ENCODE assay signal across 10 cellular contexts in genomic region chr5:177601126-177601525, GRCh38. TPM values are rescaled to one million over a fixed set of nuclear protein-coding genes. Genes with fewer than 3 reads are reported as not detected.
DNase-seq lines count a peak whose midpoint lies in the region; ATAC-seq, FAIRE-seq and TF ChIP-seq lines count a peak whose summit lies in the region.
"Had no signal": no experiment of that assay in that cellular context is flagged by ENCODE, and none has a peak within 500 bp of the region (broad histone marks: within the 10 kb centered on the region; RNA-seq: fewer than 3 reads in every experiment).

No MANE protein-coding gene starts in this region.

- H3K79me2 ChIP-seq in astrocyte (ENCODE audit: insufficient read depth, low read length): peaks cover 24% of the 10 kb centered on the region

- no peak overlapping the region for H4K91ac ChIP-seq in mesenchymal stem cell (ENCODE audit: low read length)

- H3K79me1 ChIP-seq in mesenchymal stem cell (replicated peaks; ENCODE audit: low read length, poor library complexity, severe bottlenecking): peaks cover 27% of the 10 kb centered on the region

- H3K36me3 ChIP-seq in astrocyte (ENCODE audit: insufficient read depth, low read length) (peaks cover 3% of the 10 kb centered on the region), mesenchymal stem cell (ENCODE audit: control insufficient read depth in 1 of 2, insufficient read depth in 2 of 2, low read depth in 1 of 2, low read length in 2 of 2) (peaks cover 23 to 38% of the 10 kb centered on the region in 2 experiments)

- no peak for FAIRE-seq in astrocyte (lab: Jason Lieb, UNC)

- peaks cover 36% of the 10 kb centered on the region for H3K4me1 Mint-ChIP-seq in stimulated activated naive CD8-positive, alpha-beta T cell treated with anti-CD3 and anti-CD28 coated beads, Interleukin-15, Interleukin-2, amounts not matched to agents 100 ng/mL and 50 ng/mL, for 24 hours (ENCODE audit: low read depth)
- peaks cover 15% of the 10 kb centered on the region for H3K4me1 Mint-ChIP-seq in astrocyte (ENCODE audit: low read depth, unreplicated experiment)

- H2BK15ac ChIP-seq in mesenchymal stem cell (ENCODE audit: low read depth, poor library complexity, severe bottlenecking): no peak overlapping the region

- H3K36me3 Mint-ChIP-seq in stimulated activated naive CD8-positive, alpha-beta T cell treated with anti-CD3 and anti-CD28 coated beads, Interleukin-15, Interleukin-2, amounts not matched to agents 100 ng/mL and 50 ng/mL, for 24 hours (ENCODE audit: low read depth): peaks cover 20% of the 10 kb centered on the region
- H3K36me3 Mint-ChIP-seq in astrocyte (ENCODE audit: low read depth, unreplicated experiment): peaks cover 20% of the 10 kb centered on the region

- peaks cover 36% of the 10 kb centered on the region for H4K20me1 ChIP-seq in astrocyte (ENCODE audit: insufficient read depth, low read length)

- H2BK120ac ChIP-seq in mesenchymal stem cell (ENCODE audit: low read depth, low read length): no peak overlapping the region

- peak overlapping the region in 1 of 2 experiments; percentile 38 for H3K4ac ChIP-seq in mesenchymal stem cell (ENCODE audit: low read depth in 1 of 2, low read length in 2 of 2)

- no peaks in the 10 kb centered on the region for H3K9me3 ChIP-seq in astrocyte (ENCODE audit: insufficient read depth, low read depth, low read length)
- no peaks in the 10 kb centered on the region for H3K9me3 ChIP-seq in mesenchymal stem cell (ENCODE audit: control insufficient read depth, low read length)

- 97% methylated on average over 11 of the region's 11 CpGs for WGBS in mesenchymal stem cell

- peak overlapping the region in 1 of 2 experiments; percentile 5 for H3K23ac ChIP-seq in mesenchymal stem cell (ENCODE audit: low read length in 2 of 2)

- no peaks in the 10 kb centered on the region for H3K9me3 Mint-ChIP-seq in stimulated activated naive CD8-positive, alpha-beta T cell treated with anti-CD3 and anti-CD28 coated beads, Interleukin-15, Interleukin-2, amounts not matched to agents 100 ng/mL and 50 ng/mL, for 24 hours
- H3K9me3 Mint-ChIP-seq in astrocyte (ENCODE audit: unreplicated experiment): no peaks in the 10 kb centered on the region

- H3K4me3 ChIP-seq in astrocyte (ENCODE audit: insufficient read depth, low read depth, low read length): peak overlapping the region; percentile 87
- peak overlapping the region in 1 of 2 experiments; percentile 92 for H3K4me3 ChIP-seq in mesenchymal stem cell (ENCODE audit: insufficient read depth in 1 of 2, low read depth in 1 of 2, low read length in 2 of 2)

- H3K9ac ChIP-seq in astrocyte (ENCODE audit: low read length) (peak overlapping the region; percentile 94), mesenchymal stem cell (ENCODE audit: low read length) (peak overlapping the region; percentile 95)

- no peak overlapping the region for H2AK5ac ChIP-seq in mesenchymal stem cell (ENCODE audit: low read length, severe bottlenecking)

- H2BK12ac ChIP-seq in mesenchymal stem cell (ENCODE audit: low read length in 2 of 2): no peak overlapping the region

- peak overlapping the region; percentile 92 for H3K27ac Mint-ChIP-seq in stimulated activated naive CD8-positive, alpha-beta T cell treated with anti-CD3 and anti-CD28 coated beads, Interleukin-15, Interleukin-2, amounts not matched to agents 100 ng/mL and 50 ng/mL, for 24 hours
- H3K27ac Mint-ChIP-seq in astrocyte (ENCODE audit: unreplicated experiment): peak overlapping the region; percentile 60

- no peak overlapping the region for H2BK5ac ChIP-seq in mesenchymal stem cell (ENCODE audit: low read depth, low read length, poor library complexity, severe bottlenecking)

- H3K14ac ChIP-seq in mesenchymal stem cell (ENCODE audit: low read length in 2 of 2): no peak overlapping the region

- H3K4me1 ChIP-seq in astrocyte (ENCODE audit: insufficient read depth, low read length) (peaks cover 10% of the 10 kb centered on the region), mesenchymal stem cell (ENCODE audit: control insufficient read depth, insufficient read depth, low read depth, low read length) (peaks cover 13% of the 10 kb centered on the region)

- H3K4me2 ChIP-seq in astrocyte (ENCODE audit: low read length) (peak overlapping the region; percentile 97), mesenchymal stem cell (ENCODE audit: low read length, poor library complexity, severe bottlenecking) (peak overlapping the region; percentile 69)

- no peak overlapping the region for H4K8ac ChIP-seq in mesenchymal stem cell (ENCODE audit: low read length)

- H2AFZ ChIP-seq in astrocyte (ENCODE audit: low read depth, low read length) (peak overlapping the region; percentile 70), mesenchymal stem cell (ENCODE audit: low read depth, low read length) (no peak overlapping the region)

- peak overlapping the region; percentile 95 for H3K4me3 Mint-ChIP-seq in stimulated activated naive CD8-positive, alpha-beta T cell treated with anti-CD3 and anti-CD28 coated beads, Interleukin-15, Interleukin-2, amounts not matched to agents 100 ng/mL and 50 ng/mL, for 24 hours
- peak overlapping the region; percentile 91 for H3K4me3 Mint-ChIP-seq in astrocyte (ENCODE audit: unreplicated experiment)

- H3K27ac ChIP-seq in astrocyte (ENCODE audit: low read depth, low read length) (no peak overlapping the region), mesenchymal stem cell (ENCODE audit: low read length, poor library complexity, severe bottlenecking) (no peak overlapping the region)

- H3K27me3 ChIP-seq in astrocyte (ENCODE audit: insufficient read depth, low read length) (no peaks in the 10 kb centered on the region), mesenchymal stem cell (ENCODE audit: control insufficient read depth in 1 of 2, insufficient read depth in 1 of 2, low read length in 2 of 2) (no peaks in the 10 kb centered on the region)

- DNase-seq in stimulated activated naive CD8-positive, alpha-beta T cell treated with anti-CD3 and anti-CD28 coated beads, Interleukin-15, Interleukin-2, amounts not matched to agents 100 U/mL and 50 U/mL, for 24 hours: no peak
- no peak for DNase-seq in astrocyte (ENCODE audit: low read depth)
- no peak for DNase-seq in mesenchymal stem cell
- DNase-seq in NCI-H526 (lab: John Stamatoyannopoulos, UW): no peak
- no peak for DNase-seq in iPS-NIHi7 (ENCODE audit: extremely low spot score)
- DNase-seq: left colon, NCI-H1694 had no signal

- ATAC-seq in stimulated activated naive CD8-positive, alpha-beta T cell treated with anti-CD3 and anti-CD28 coated beads, Interleukin-15, Interleukin-2, amounts not matched to agents 100 U/mL and 50 U/mL, for 24 hours: no peak
- ATAC-seq in GM21447 (IDR thresholded peaks at IDR 0.05; ENCODE audit: unreplicated experiment): no peak
- ATAC-seq in HG03432 (IDR thresholded peaks at IDR 0.05; ENCODE audit: unreplicated experiment): no peak

- no peaks in the 10 kb centered on the region for H3K27me3 Mint-ChIP-seq in stimulated activated naive CD8-positive, alpha-beta T cell treated with anti-CD3 and anti-CD28 coated beads, Interleukin-15, Interleukin-2, amounts not matched to agents 100 ng/mL and 50 ng/mL, for 24 hours
- no peaks in the 10 kb centered on the region for H3K27me3 Mint-ChIP-seq in astrocyte (ENCODE audit: low read depth, unreplicated experiment)

- H3K18ac ChIP-seq in mesenchymal stem cell (ENCODE audit: low read depth in 1 of 2, low read length in 2 of 2): no peak overlapping the region

- no peak for TF ChIP-seq CTCF in astrocyte (IDR thresholded peaks at IDR 0.05; ENCODE audit: insufficient read depth, low read depth, low read length)

RNA-seq across cellular contexts. Expression of gene B4GALT7, which starts 1.2 kb away (rescaled TPM):
- total RNA-seq in astrocyte: 35.0 and 41.3 TPM in 2 replicates
- 33.5 TPM for polyA plus RNA-seq in mesenchymal stem cell (2013, experiment 1 of 2)
- polyA plus RNA-seq in mesenchymal stem cell (2013, experiment 2 of 2): 35.4 TPM

RNA-seq across cellular contexts. Expression of gene TMED9, which starts 9.1 kb away (rescaled TPM):
- 372 and 402 TPM in 2 replicates for total RNA-seq in astrocyte
- 290 TPM for polyA plus RNA-seq in mesenchymal stem cell (2013, experiment 1 of 2)
- polyA plus RNA-seq in mesenchymal stem cell (2013, experiment 2 of 2): 292 TPM

RNA-seq across cellular contexts. Expression of gene FAM193B, which starts 46.8 kb away (rescaled TPM):
- total RNA-seq in astrocyte: 47.8 and 48.3 TPM in 2 replicates
- 23.6 TPM for polyA plus RNA-seq in mesenchymal stem cell (2013, experiment 1 of 2)
- polyA plus RNA-seq in mesenchymal stem cell (2013, experiment 2 of 2): 21.0 TPM
